In the genomic region with DNA sequence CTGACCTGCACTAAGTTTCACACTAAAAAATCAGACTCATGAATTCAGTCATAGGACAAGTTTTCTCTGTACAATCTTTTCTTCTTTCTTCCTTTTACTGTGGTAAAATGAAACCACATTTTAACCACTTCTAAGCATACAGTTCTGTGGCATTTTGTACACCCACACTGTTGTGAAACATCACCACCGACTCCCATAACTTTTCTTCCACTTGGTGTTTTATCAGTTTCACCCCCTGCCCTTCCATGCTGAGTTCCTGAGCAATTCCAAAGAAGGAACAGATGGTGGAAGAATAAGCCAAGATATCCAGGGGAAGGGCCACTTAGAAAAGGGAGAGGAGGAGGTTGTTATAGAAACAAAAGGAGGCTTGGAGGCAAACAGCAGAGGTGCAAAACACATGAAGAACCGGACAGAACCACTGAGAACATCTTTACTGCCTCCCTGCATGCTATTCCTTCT, we compare ENCODE assay signal across 9 cellular contexts. TPM values are rescaled to one million over a fixed set of nuclear protein-coding genes. Genes with fewer than 3 reads are reported as not detected.
DNase-seq lines count a peak whose midpoint lies in the region; ATAC-seq lines count a peak whose summit lies in the region.
"Had no signal": no experiment of that assay in that cellular context is flagged by ENCODE, and none has a peak within 500 bp of the region (broad histone marks: within the 10 kb centered on the region; RNA-seq: fewer than 3 reads in every experiment).

No MANE protein-coding gene starts in this region.

- no peak overlapping the region for H2AFZ ChIP-seq in Karpas-422 (ENCODE audit: low read length)

- H3K27ac Mint-ChIP-seq in CD4-positive, alpha-beta memory T cell = peak overlapping the region in 6 of 7 donors; percentile 32 to 86 (median 50)
- H3K27ac Mint-ChIP-seq in activated naive CD8-positive, alpha-beta T cell treated with anti-CD3 and anti-CD28 coated beads, Interleukin-2, amount 10 ng/mL, durations not matched to agents 7 days and 5 days = peak overlapping the region; percentile 41
- H3K27ac Mint-ChIP-seq in stimulated activated naive CD8-positive, alpha-beta T cell treated with anti-CD3 and anti-CD28 coated beads, Interleukin-15, amount 100 ng/mL, for 72 hours = no peak overlapping the region

- no peak overlapping the region for H3K4me3 ChIP-seq in CD4-positive, alpha-beta memory T cell (ENCODE audit: low read length in 2 of 2)
- H3K4me3 ChIP-seq in Karpas-422 (ENCODE audit: low read length) = no peak overlapping the region
- H3K4me3 ChIP-seq in effector memory CD4-positive, alpha-beta T cell (ENCODE audit: insufficient read depth, low read depth, low read length, poor library complexity, severe bottlenecking) = no peak overlapping the region
- H3K4me3 ChIP-seq: heart right ventricle had no signal

- H3K9me3 ChIP-seq in CD4-positive, alpha-beta memory T cell (ENCODE audit: control insufficient read depth in 1 of 2, low read length in 2 of 2) = no peaks in the 10 kb centered on the region
- no peaks in the 10 kb centered on the region for H3K9me3 ChIP-seq in Karpas-422 (ENCODE audit: low read length)
- no peaks in the 10 kb centered on the region for H3K9me3 ChIP-seq in effector memory CD4-positive, alpha-beta T cell (ENCODE audit: control insufficient read depth, low read length)
- H3K9me3 ChIP-seq: heart right ventricle had no signal

- intact Hi-C loops in CD4-positive, alpha-beta memory T cell (cut with micrococcal nuclease) = no loop called here

- no peaks in the 10 kb centered on the region for H4K20me1 ChIP-seq in Karpas-422 (ENCODE audit: insufficient read depth, low read depth, low read length)

- peaks cover 46 to 56% of the 10 kb centered on the region in 2 donors for H3K36me3 Mint-ChIP-seq in CD4-positive, alpha-beta memory T cell
- peaks cover 43% of the 10 kb centered on the region for H3K36me3 Mint-ChIP-seq in activated naive CD8-positive, alpha-beta T cell treated with anti-CD3 and anti-CD28 coated beads, Interleukin-2, amount 10 ng/mL, durations not matched to agents 7 days and 5 days

- no peak overlapping the region for H3K9ac ChIP-seq in Karpas-422 (ENCODE audit: low read length)

- DNase-seq in CD4-positive, alpha-beta memory T cell = peak in 4 of 5 donors; percentile 63 to 70 (median 66)
- no peak for DNase-seq in activated naive CD8-positive, alpha-beta T cell treated with anti-CD3 and anti-CD28 coated beads, Interleukin-2, amount 10 ng/mL, durations not matched to agents 7 days and 5 days
- DNase-seq in stimulated activated naive CD8-positive, alpha-beta T cell treated with anti-CD3 and anti-CD28 coated beads, Interleukin-15, amount 100 ng/mL, for 72 hours = peak; percentile 17 to 38
- no peak for DNase-seq in Karpas-422
- no peak for DNase-seq in stimulated activated CD4-positive, alpha-beta T cell treated with anti-CD3 and anti-CD28 coated beads, Interleukin-12 subunit alpha, Interleukin-12 subunit beta, amount 100 ng/mL, for 4 hours
- DNase-seq in effector memory CD4-positive, alpha-beta T cell = no peak
- DNase-seq: heart right ventricle had no signal

- ATAC-seq in GM19043 (IDR thresholded peaks at IDR 0.05; ENCODE audit: low read depth, unreplicated experiment) (peak; percentile 98), HG03139 (IDR thresholded peaks at IDR 0.05; ENCODE audit: unreplicated experiment) (peak; percentile 96)
- ATAC-seq in activated naive CD8-positive, alpha-beta T cell treated with anti-CD3 and anti-CD28 coated beads, Interleukin-2, amount 10 ng/mL, durations not matched to agents 7 days and 5 days (ENCODE audit: low read depth) = peak; percentile 75
- peak; percentile 98 for ATAC-seq in stimulated activated naive CD8-positive, alpha-beta T cell treated with anti-CD3 and anti-CD28 coated beads, Interleukin-15, amount 100 ng/mL, for 72 hours

- POLR2A ChIA-PET in CD4-positive, alpha-beta memory T cell (lab: Charles Lee; ENCODE audit: partially characterized antibody) = no interaction called here
- POLR2A ChIA-PET in activated naive CD8-positive, alpha-beta T cell treated with anti-CD3 and anti-CD28 coated beads, Interleukin-2, amount 10 ng/mL, durations not matched to agents 7 days and 5 days (lab: Charles Lee) = no interaction called here

- no peaks in the 10 kb centered on the region for H3K27me3 Mint-ChIP-seq in CD4-positive, alpha-beta memory T cell
- peaks cover 6% of the 10 kb centered on the region for H3K27me3 Mint-ChIP-seq in activated naive CD8-positive, alpha-beta T cell treated with anti-CD3 and anti-CD28 coated beads, Interleukin-2, amount 10 ng/mL, durations not matched to agents 7 days and 5 days
- H3K27me3 Mint-ChIP-seq in stimulated activated naive CD8-positive, alpha-beta T cell treated with anti-CD3 and anti-CD28 coated beads, Interleukin-15, amount 100 ng/mL, for 72 hours = no peaks in the 10 kb centered on the region

- peaks cover 18% of the 10 kb centered on the region for H3K4me1 ChIP-seq in CD4-positive, alpha-beta memory T cell (ENCODE audit: insufficient read depth, low read length)
- H3K4me1 ChIP-seq in Karpas-422 (ENCODE audit: low read length) = no peaks in the 10 kb centered on the region
- H3K4me1 ChIP-seq in effector memory CD4-positive, alpha-beta T cell (ENCODE audit: control insufficient read depth, insufficient read depth, low read length, poor library complexity, severe bottlenecking) = peaks cover 15% of the 10 kb centered on the region

- H3K4me1 Mint-ChIP-seq in CD4-positive, alpha-beta memory T cell = peaks cover 15 to 32% (median 23%) of the 10 kb centered on the region in 4 donors
- peaks cover 13% of the 10 kb centered on the region for H3K4me1 Mint-ChIP-seq in activated naive CD8-positive, alpha-beta T cell treated with anti-CD3 and anti-CD28 coated beads, Interleukin-2, amount 10 ng/mL, durations not matched to agents 7 days and 5 days
- peaks cover 19% of the 10 kb centered on the region for H3K4me1 Mint-ChIP-seq in stimulated activated naive CD8-positive, alpha-beta T cell treated with anti-CD3 and anti-CD28 coated beads, Interleukin-15, amount 100 ng/mL, for 72 hours

- CTCF ChIA-PET in CD4-positive, alpha-beta memory T cell (lab: Charles Lee; ENCODE audit: partially characterized antibody) = interaction anchor here (0.5 to 7.9 kb wide), 2 partner anchors 19 to 33 kb away, joined by 4 to 40 read pairs; no protein-coding TSS in a partner anchor

- H3K9me3 Mint-ChIP-seq in CD4-positive, alpha-beta memory T cell = no peaks in the 10 kb centered on the region
- peaks cover 3% of the 10 kb centered on the region for H3K9me3 Mint-ChIP-seq in activated naive CD8-positive, alpha-beta T cell treated with anti-CD3 and anti-CD28 coated beads, Interleukin-2, amount 10 ng/mL, durations not matched to agents 7 days and 5 days
- no peaks in the 10 kb centered on the region for H3K9me3 Mint-ChIP-seq in stimulated activated naive CD8-positive, alpha-beta T cell treated with anti-CD3 and anti-CD28 coated beads, Interleukin-15, amount 100 ng/mL, for 72 hours

- H3K27me3 ChIP-seq in CD4-positive, alpha-beta memory T cell (ENCODE audit: insufficient read depth, low read length) = no peaks in the 10 kb centered on the region
- H3K27me3 ChIP-seq in Karpas-422 (ENCODE audit: low read length) = no peaks in the 10 kb centered on the region
- no peaks in the 10 kb centered on the region for H3K27me3 ChIP-seq in effector memory CD4-positive, alpha-beta T cell (replicated peaks; ENCODE audit: control insufficient read depth, insufficient read depth, low read length, poor library complexity, severe bottlenecking)
- H3K27me3 ChIP-seq: heart right ventricle had no signal

- H3K4me2 ChIP-seq in Karpas-422 (ENCODE audit: low read depth, low read length, poor library complexity, severe bottlenecking) = no peak overlapping the region

- peak overlapping the region; percentile 29 to 78 (median 60) for H3K4me3 Mint-ChIP-seq in CD4-positive, alpha-beta memory T cell
- peak overlapping the region; percentile 48 for H3K4me3 Mint-ChIP-seq in activated naive CD8-positive, alpha-beta T cell treated with anti-CD3 and anti-CD28 coated beads, Interleukin-2, amount 10 ng/mL, durations not matched to agents 7 days and 5 days
- H3K4me3 Mint-ChIP-seq in stimulated activated naive CD8-positive, alpha-beta T cell treated with anti-CD3 and anti-CD28 coated beads, Interleukin-15, amount 100 ng/mL, for 72 hours = peak overlapping the region; percentile 5 to 6

- H3K9me2 ChIP-seq in Karpas-422 (replicated peaks; ENCODE audit: insufficient read depth, low read length) = no peaks in the 10 kb centered on the region

- peaks cover 4% of the 10 kb centered on the region; the same call in 1 of the 2 replicates for H3K79me2 ChIP-seq in Karpas-422 (ENCODE audit: low read length)

- H3K36me3 ChIP-seq in CD4-positive, alpha-beta memory T cell (ENCODE audit: insufficient read depth, low read length) = peaks cover 28% of the 10 kb centered on the region
- peaks cover 11% of the 10 kb centered on the region for H3K36me3 ChIP-seq in Karpas-422 (ENCODE audit: insufficient read depth, low read length)
- H3K36me3 ChIP-seq in effector memory CD4-positive, alpha-beta T cell (ENCODE audit: control insufficient read depth, insufficient read depth, low read length) = peaks cover 27% of the 10 kb centered on the region

- no peak overlapping the region for H3K27ac ChIP-seq in CD4-positive, alpha-beta memory T cell (ENCODE audit: low read depth, low read length)
- no peak overlapping the region for H3K27ac ChIP-seq in Karpas-422 (ENCODE audit: low read length)
- H3K27ac ChIP-seq in effector memory CD4-positive, alpha-beta T cell (ENCODE audit: insufficient read depth, low read length, poor library complexity, severe bottlenecking) = no peak overlapping the region
- H3K27ac ChIP-seq: heart right ventricle had no signal

RNA-seq across cellular contexts. Expression of a gene that starts 22.6 kb away (rescaled TPM):
- total RNA-seq in CD4-positive, alpha-beta memory T cell = 1 to 10 TPM; 6.4 to 7.2 TPM
- 1 to 10 TPM; 7.8 to 9.0 TPM for polyA plus RNA-seq in CD4-positive, alpha-beta memory T cell
- 1 to 10 TPM; 5.3 to 6.1 TPM for total RNA-seq in activated naive CD8-positive, alpha-beta T cell treated with anti-CD3 and anti-CD28 coated beads, Interleukin-2, amount 10 ng/mL, durations not matched to agents 7 days and 5 days
- total RNA-seq in Karpas-422 (2014; rRNA removed; shearing (Covaris generic); ENCODE audit: low replicate concordance) = 19.5 and 31.8 TPM in 2 replicates

RNA-seq across cellular contexts. Expression of a gene that starts 38.2 kb away (rescaled TPM):
- 10 to 100 TPM; 41.6 to 41.9 TPM for total RNA-seq in CD4-positive, alpha-beta memory T cell
- 100 to 1,000 TPM; 123 to 128 TPM for polyA plus RNA-seq in CD4-positive, alpha-beta memory T cell
- 10 to 100 TPM; 30.3 to 30.5 TPM for total RNA-seq in activated naive CD8-positive, alpha-beta T cell treated with anti-CD3 and anti-CD28 coated beads, Interleukin-2, amount 10 ng/mL, durations not matched to agents 7 days and 5 days
- 15.8 and 44.5 TPM in 2 replicates for total RNA-seq in Karpas-422 (2014; rRNA removed; shearing (Covaris generic); ENCODE audit: low replicate concordance)

RNA-seq across cellular contexts. Expression of a gene that starts 43.8 kb away (rescaled TPM):
- 10 to 100 TPM; 23.0 to 24.5 TPM for total RNA-seq in CD4-positive, alpha-beta memory T cell
- polyA plus RNA-seq in CD4-positive, alpha-beta memory T cell = 1 to 10 TPM; 3.5 to 8.4 TPM
- total RNA-seq in activated naive CD8-positive, alpha-beta T cell treated with anti-CD3 and anti-CD28 coated beads, Interleukin-2, amount 10 ng/mL, durations not matched to agents 7 days and 5 days = 10 to 100 TPM; 15.9 to 16.4 TPM
- total RNA-seq in Karpas-422 (2014; rRNA removed; shearing (Covaris generic); ENCODE audit: low replicate concordance) = 39.2 and 50.5 TPM in 2 replicates

Comparison
In these comparisons a context has a peak if more than half of its experiments do, and no peak if none do; other contexts are left out.
1. DNase-seq: peak in CD4-positive, alpha-beta memory T cell (4 of 5) and stimulated activated naive CD8-positive, alpha-beta T cell treated with anti-CD3 and anti-CD28 coated beads, Interleukin-15, amount 100 ng/mL, for 72 hours (2 of 2); none in activated naive CD8-positive, alpha-beta T cell treated with anti-CD3 and anti-CD28 coated beads, Interleukin-2, amount 10 ng/mL, durations not matched to agents 7 days and 5 days (single experiment), Karpas-422 (single experiment), stimulated activated CD4-positive, alpha-beta T cell treated with anti-CD3 and anti-CD28 coated beads, Interleukin-12 subunit alpha, Interleukin-12 subunit beta, amount 100 ng/mL, for 4 hours (single experiment) and effector memory CD4-positive, alpha-beta T cell (0 of 3).
2. H3K27ac Mint-ChIP-seq: peak in CD4-positive, alpha-beta memory T cell (6 of 7) and activated naive CD8-positive, alpha-beta T cell treated with anti-CD3 and anti-CD28 coated beads, Interleukin-2, amount 10 ng/mL, durations not matched to agents 7 days and 5 days (single experiment); none in stimulated activated naive CD8-positive, alpha-beta T cell treated with anti-CD3 and anti-CD28 coated beads, Interleukin-15, amount 100 ng/mL, for 72 hours (0 of 2).
3. H3K4me3 Mint-ChIP-seq: peak in every context shown above with its lines; median percentile 60 in CD4-positive, alpha-beta memory T cell; 48 in activated naive CD8-positive, alpha-beta T cell treated with anti-CD3 and anti-CD28 coated beads, Interleukin-2, amount 10 ng/mL, durations not matched to agents 7 days and 5 days; 6 in stimulated activated naive CD8-positive, alpha-beta T cell treated with anti-CD3 and anti-CD28 coated beads, Interleukin-15, amount 100 ng/mL, for 72 hours.
4. Peak in every context shown above with its lines, with median percentiles within 50 percentile points of each other: ATAC-seq.